ENCODE assay signal across 1 cellular context in the genomic region with DNA sequence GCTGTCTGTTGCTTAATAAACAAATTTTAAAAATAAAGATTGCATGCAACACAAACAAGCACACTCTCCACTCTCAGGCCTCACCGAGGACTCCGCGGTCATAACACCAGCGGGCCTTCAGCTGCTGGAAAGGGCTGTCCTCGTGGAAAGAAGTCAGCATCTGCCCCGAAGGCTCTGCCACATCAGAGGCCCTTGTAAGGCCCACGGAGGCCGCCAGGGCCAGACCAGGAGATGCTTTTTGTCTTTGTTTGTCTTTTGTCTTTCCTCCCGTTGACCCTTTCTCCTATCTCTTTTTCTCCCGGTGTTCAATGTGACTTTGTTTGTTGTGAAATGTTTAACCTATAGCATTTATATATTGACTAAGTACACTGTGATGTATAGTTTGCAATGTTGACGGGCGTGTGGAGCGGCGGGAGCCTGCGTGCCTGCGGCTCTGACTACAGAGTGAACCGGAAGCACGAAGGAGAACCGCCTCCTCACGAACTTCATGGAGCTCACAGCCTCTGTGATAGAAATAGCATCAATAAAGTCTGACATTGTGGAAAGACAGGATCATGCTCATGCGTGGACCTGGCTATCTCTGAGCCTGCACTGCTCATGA.
TF ChIP-seq lines count a peak whose summit lies in the region.

No MANE protein-coding gene starts in this region.

TF ChIP-seq in IMR-90, 13 proteins besides CTCF, POLR2A, EP300 and RAD21:
- TF ChIP-seq BHLHE40 (IDR thresholded peaks at IDR 0.05; ENCODE audit: low read depth, low read length) (no peak; the same call in 1 of the 2 replicates), FOS (IDR thresholded peaks at IDR 0.05; ENCODE audit: low read depth, low read length) (no peak), CHD1 (IDR thresholded peaks at IDR 0.05; ENCODE audit: low read depth, low read length) (no peak), CEBPB (IDR thresholded peaks at IDR 0.05; ENCODE audit: low read depth, low read length) (no peak), SMC3 (IDR thresholded peaks at IDR 0.05; ENCODE audit: low read depth, low read length) (no peak), RFX5 (IDR thresholded peaks at IDR 0.05; ENCODE audit: low read depth, low read length) (no peak), RCOR1 (IDR thresholded peaks at IDR 0.05; ENCODE audit: insufficient replicate concordance, low read length) (no peak)
TF ChIP-seq in IMR-90: peak in this region for 0.
